ENCODE assay signal across 8 cellular contexts in genomic region chr6:117829594-117830319, GRCh38.
DNase-seq lines count a peak whose midpoint lies in the region; ATAC-seq and TF ChIP-seq lines count a peak whose summit lies in the region.

No MANE protein-coding gene starts in this region.

- H2AFZ ChIP-seq in GM23248 (peak overlapping the region; percentile 85), OCI-LY1 (ENCODE audit: low read length) (no peak overlapping the region)

- H4K20me1 ChIP-seq in GM23248 (ENCODE audit: insufficient read depth) = no peaks in the 10 kb centered on the region
- no peaks in the 10 kb centered on the region for H4K20me1 ChIP-seq in OCI-LY1 (ENCODE audit: insufficient read depth, low read length)

- ATAC-seq in GM21526 (IDR thresholded peaks at IDR 0.05; ENCODE audit: low FRiP score, unreplicated experiment) = no peak

- H3K27me3 ChIP-seq in GM23248 (replicated peaks; ENCODE audit: insufficient read depth) (no peaks in the 10 kb centered on the region), OCI-LY1 (ENCODE audit: insufficient read depth, low read length) (no peaks in the 10 kb centered on the region)

- H3K4me3 ChIP-seq in GM23248 = peak overlapping the region; percentile 81
- H3K4me3 ChIP-seq in OCI-LY1 (ENCODE audit: low read depth, low read length, poor library complexity, severe bottlenecking) = no peak overlapping the region
- peak overlapping the region; percentile 40 for H3K4me3 ChIP-seq in fibroblast of pulmonary artery (replicated peaks; ENCODE audit: low read depth, low read length)

- H3K36me3 ChIP-seq in GM23248 (ENCODE audit: low read depth) (no peaks in the 10 kb centered on the region), OCI-LY1 (ENCODE audit: insufficient read depth, low read length) (no peaks in the 10 kb centered on the region)

- H3K9me3 ChIP-seq in GM23248 (ENCODE audit: low read depth) = no peaks in the 10 kb centered on the region
- H3K9me3 ChIP-seq in OCI-LY1 (ENCODE audit: low read length) = no peaks in the 10 kb centered on the region

- H3K9me2 ChIP-seq in GM23248 (ENCODE audit: insufficient read depth) = no peaks in the 10 kb centered on the region
- H3K9me2 ChIP-seq in OCI-LY1 (ENCODE audit: low read depth, low read length) = no peaks in the 10 kb centered on the region

- WGBS in GM23248 (ENCODE audit: low coverage in 1 of 2, low lambda C conversion rate in 2 of 2, missing lambda C conversion rate in 2 of 2), 2 experiments = 3% methylated on average over 8 of the region's 8 CpGs

- H3K79me2 ChIP-seq in GM23248 (ENCODE audit: insufficient read depth) (no peaks in the 10 kb centered on the region), OCI-LY1 (ENCODE audit: insufficient read depth, low read length) (no peaks in the 10 kb centered on the region)

- in situ Hi-C loops in GM23248 (cut with MboI) = no loop called here

- DNase-seq in GM23248 (peak; percentile 72), fibroblast of pulmonary artery (ENCODE audit: low read depth) (peak; percentile 32), NCI-H774 (lab: John Stamatoyannopoulos, UW) (no peak)
- no peak for DNase-seq in stimulated activated CD8-positive, alpha-beta memory T cell treated with anti-CD3 and anti-CD28 coated beads, Interleukin-4, amount 100 ng/mL, for 48 hours
- no peak for DNase-seq in activated CD4-positive, alpha-beta T cell treated with anti-CD3 and anti-CD28 coated beads, Interleukin-2, amount 50 U/mL, for 48 hours

- no peaks in the 10 kb centered on the region for H3F3A ChIP-seq in GM23248 (ENCODE audit: insufficient read depth)
- no peaks in the 10 kb centered on the region for H3F3A ChIP-seq in OCI-LY1 (ENCODE audit: insufficient read depth, low read length)

- TF ChIP-seq CTCF in C4-2B (conservative IDR thresholded peaks at IDR 0.05) = peak; percentile 63
- TF ChIP-seq CTCF in OCI-LY1 (IDR thresholded peaks at IDR 0.05; ENCODE audit: low read length) = peak; percentile 43; the same call in 1 of the 2 replicates
- peak; percentile 37 for TF ChIP-seq CTCF in fibroblast of pulmonary artery (IDR thresholded peaks at IDR 0.05; ENCODE audit: low read length, missing control alignments)

- no peaks in the 10 kb centered on the region for H3K4me1 ChIP-seq in GM23248 (ENCODE audit: insufficient read depth)
- H3K4me1 ChIP-seq in OCI-LY1 (ENCODE audit: insufficient read depth, low read length, severe bottlenecking) = no peaks in the 10 kb centered on the region

- H3K27ac ChIP-seq in C4-2B = no peak overlapping the region
- H3K27ac ChIP-seq in GM23248 = no peak overlapping the region
- H3K27ac ChIP-seq in OCI-LY1 (ENCODE audit: low read depth, low read length, poor library complexity, severe bottlenecking) = no peak overlapping the region

- H3K4me2 ChIP-seq in GM23248 (ENCODE audit: unreplicated experiment) (peak overlapping the region; percentile 76), OCI-LY1 (ENCODE audit: low read length) (no peak overlapping the region)

- 0 out of 2 replicates have a peak overlapping the region, but pooled peaks have one; percentile 48 for H3K9ac ChIP-seq in GM23248
- no peak overlapping the region for H3K9ac ChIP-seq in OCI-LY1 (ENCODE audit: low read length)

Comparison
In these comparisons a context has a peak if more than half of its experiments do, and no peak if none do; other contexts are left out.
1. DNase-seq: peak in GM23248 (single experiment) and fibroblast of pulmonary artery (single experiment); none in stimulated activated CD8-positive, alpha-beta memory T cell treated with anti-CD3 and anti-CD28 coated beads, Interleukin-4, amount 100 ng/mL, for 48 hours (single experiment), activated CD4-positive, alpha-beta T cell treated with anti-CD3 and anti-CD28 coated beads, Interleukin-2, amount 50 U/mL, for 48 hours (0 of 2) and NCI-H774 (single experiment).
2. Peak in every context shown above with its lines, with median percentiles within 50 percentile points of each other: CTCF ChIP-seq.